In genomic region chr2:117058366-117058765, GRCh38 we compare ENCODE assay signal across 1 cellular context.
TF ChIP-seq lines count a peak whose summit lies in the region.

No MANE protein-coding gene starts in this region.

TF ChIP-seq in GM12878, 131 proteins besides CTCF, POLR2A, EP300 and RAD21 (continued from another document):
- TF ChIP-seq ZBTB40 (IDR thresholded peaks at IDR 0.05; ENCODE audit: borderline replicate concordance) (no peak), MAX (IDR thresholded peaks at IDR 0.05; ENCODE audit: low read depth, low read length) (no peak), BMI1 (IDR thresholded peaks at IDR 0.05; ENCODE audit: borderline replicate concordance) (no peak), IKZF2 (IDR thresholded peaks at IDR 0.05) (peak; percentile 34 to 37; a peak in 2 of 4 replicates), ESRRA (IDR thresholded peaks at IDR 0.05; ENCODE audit: low read length) (no peak), KDM1A (IDR thresholded peaks at IDR 0.05; ENCODE audit: borderline replicate concordance) (no peak), BHLHE40 (IDR thresholded peaks at IDR 0.05; ENCODE audit: borderline replicate concordance in 1 of 2, low read depth in 2 of 2, low read length in 1 of 2) (no peak), ZBTB4 (CRISPR knock-in tag; IDR thresholded peaks at IDR 0.05) (no peak), ZNF384 (IDR thresholded peaks at IDR 0.05; ENCODE audit: borderline replicate concordance, low read depth, low read length) (peak; percentile 45; the same call in 1 of the 2 replicates), IRF3 (IDR thresholded peaks at IDR 0.05) (no peak), NFXL1 (IDR thresholded peaks at IDR 0.05; ENCODE audit: borderline replicate concordance) (no peak), IRF4 (IDR thresholded peaks at IDR 0.05; ENCODE audit: low read depth, low read length) (0 out of 2 replicates have a peak, but pooled peaks have one; percentile 53), E2F4 (IDR thresholded peaks at IDR 0.05; ENCODE audit: low read depth, low read length) (no peak), MLLT1 (IDR thresholded peaks at IDR 0.05) (no peak), CHD2 (IDR thresholded peaks at IDR 0.05; ENCODE audit: borderline replicate concordance, low read depth, low read length) (no peak), SMAD1 (IDR thresholded peaks at IDR 0.05; ENCODE audit: low read depth, partially characterized antibody) (no peak), YBX1 (IDR thresholded peaks at IDR 0.05) (no peak), POLR2AphosphoS5 (IDR thresholded peaks at IDR 0.05; ENCODE audit: low read length) (no peak), CREB1 (IDR thresholded peaks at IDR 0.05; ENCODE audit: low read depth) (no peak), RBBP5 (conservative IDR thresholded peaks at IDR 0.05) (no peak), WRNIP1 (IDR thresholded peaks at IDR 0.05; ENCODE audit: borderline replicate concordance, low read depth, low read length) (no peak), E4F1 (IDR thresholded peaks at IDR 0.05; ENCODE audit: borderline replicate concordance, partially characterized antibody) (no peak), TCF7 (IDR thresholded peaks at IDR 0.05; ENCODE audit: borderline replicate concordance) (no peak), YY1 (IDR thresholded peaks at IDR 0.05; ENCODE audit: low read depth, low read length) (no peak), HDAC6 (IDR thresholded peaks at IDR 0.05; ENCODE audit: unreplicated experiment) (no peak), BCL3 (IDR thresholded peaks at IDR 0.05; ENCODE audit: borderline replicate concordance, insufficient read depth, low read depth, low read length, poor library complexity, severe bottlenecking) (no peak), SPI1 (IDR thresholded peaks at IDR 0.05; ENCODE audit: borderline replicate concordance, insufficient read depth, low read depth, low read length) (peak; percentile 87), IKZF1 (conservative IDR thresholded peaks at IDR 0.05) (peak; percentile 28; the same call in 1 of the 2 replicates), DPF2 (IDR thresholded peaks at IDR 0.05) (0 out of 2 replicates have a peak, but pooled peaks have one; percentile 35), ATF7 (IDR thresholded peaks at IDR 0.05; ENCODE audit: low read depth) (peak; percentile 29; the same call in 1 of the 2 replicates), IRF5 (IDR thresholded peaks at IDR 0.05; ENCODE audit: borderline replicate concordance) (no peak), NFYA (IDR thresholded peaks at IDR 0.05; ENCODE audit: borderline replicate concordance, low read depth, low read length) (no peak), PML (IDR thresholded peaks at IDR 0.05; ENCODE audit: low read length) (no peak), ZBED1 (IDR thresholded peaks at IDR 0.05; ENCODE audit: borderline replicate concordance) (no peak), SUPT20H (IDR thresholded peaks at IDR 0.05; ENCODE audit: borderline replicate concordance, control insufficient read depth, low read depth, low read length) (no peak), CEBPZ (IDR thresholded peaks at IDR 0.05; ENCODE audit: low read depth, low read length) (no peak)
